Comparison of ENCODE assay signal across 9 cellular contexts in the genomic region with DNA sequence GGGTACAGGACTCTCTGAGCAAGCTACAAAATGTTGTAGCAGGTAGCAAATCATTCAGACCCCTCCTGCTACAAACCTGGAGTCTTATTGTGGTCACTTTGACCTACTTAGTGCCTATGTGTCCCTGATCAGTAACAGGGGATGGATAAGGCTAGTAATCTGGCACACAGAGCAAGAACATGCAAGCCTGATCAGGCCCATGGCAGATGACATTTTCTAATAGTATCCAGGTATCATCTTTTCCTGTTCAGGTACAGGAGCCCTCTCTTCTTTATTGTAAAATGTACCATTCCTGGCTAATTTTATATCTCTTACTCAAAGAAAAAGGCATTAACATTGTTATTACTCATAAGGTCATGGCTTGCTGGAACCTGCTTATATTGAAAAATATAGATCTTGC.
"Had no signal": no experiment of that assay in that cellular context is flagged by ENCODE, and none has a peak within 500 bp of the region (broad histone marks: within the 10 kb centered on the region; RNA-seq: fewer than 3 reads in every experiment).

No MANE protein-coding gene starts in this region.

- H3K4me3 Mint-ChIP-seq: HFFc6, IgD-negative memory B cell had no signal

- H3K27ac Mint-ChIP-seq: HFFc6, IgD-negative memory B cell had no signal

- FAIRE-seq: HepG2 had no signal

- DNase-seq: GOT3, H7, HFFc6, KBM-7 had no signal

- H3K27ac ChIP-seq: HL-60 had no signal

- H3K4me1 Mint-ChIP-seq: IgD-negative memory B cell had no signal

- H3K9me3 Mint-ChIP-seq: HFFc6, IgD-negative memory B cell had no signal

- ATAC-seq: HCT116, HepG2 had no signal

- H3K4me3 ChIP-seq: HAP-1 had no signal

- H3K36me3 ChIP-seq: HAP-1 had no signal

- H3K36me3 Mint-ChIP-seq: IgD-negative memory B cell had no signal

- H3K4me1 ChIP-seq: HAP-1 had no signal
